ENCODE assay signal across 1 cellular context in the genomic region with DNA sequence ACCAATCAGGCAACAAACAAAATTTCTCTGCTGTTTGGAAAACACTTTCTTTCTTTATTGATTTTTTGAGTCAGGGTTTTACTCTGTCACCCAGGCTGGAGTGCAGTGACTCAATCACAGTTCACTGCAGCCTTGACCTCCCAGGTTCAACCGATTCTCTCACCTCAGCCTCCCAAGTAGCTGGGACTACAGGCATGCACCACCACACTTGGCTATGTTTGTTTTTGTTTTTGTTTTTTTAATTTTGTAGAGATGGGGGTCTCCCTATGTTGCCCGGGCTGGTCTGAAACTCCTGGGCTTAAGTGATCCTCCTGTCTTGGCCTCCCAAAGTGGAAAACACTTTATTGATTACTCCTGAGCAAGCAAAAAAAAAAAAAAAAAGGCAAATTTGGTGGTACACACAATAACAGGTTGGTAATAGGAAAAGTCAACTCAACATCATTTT.
A peak's percentile ranks its signal among the peaks of the same experiment; 100 is the strongest.
TF ChIP-seq lines count a peak whose summit lies in the region.

No MANE protein-coding gene starts in this region.

TF ChIP-seq in HepG2, 621 proteins besides CTCF, POLR2A, EP300 and RAD21 (continued from another document and continues in another):
- TF ChIP-seq RNF2 (conservative IDR thresholded peaks at IDR 0.05; ENCODE audit: low read depth) = no peak
- TF ChIP-seq ZNF598 (CRISPR knock-in tag; IDR thresholded peaks at IDR 0.05; ENCODE audit: borderline replicate concordance) = no peak
- TF ChIP-seq ZNF720 (CRISPR knock-in tag; IDR thresholded peaks at IDR 0.05) = no peak
- TF ChIP-seq, protein P1, sequence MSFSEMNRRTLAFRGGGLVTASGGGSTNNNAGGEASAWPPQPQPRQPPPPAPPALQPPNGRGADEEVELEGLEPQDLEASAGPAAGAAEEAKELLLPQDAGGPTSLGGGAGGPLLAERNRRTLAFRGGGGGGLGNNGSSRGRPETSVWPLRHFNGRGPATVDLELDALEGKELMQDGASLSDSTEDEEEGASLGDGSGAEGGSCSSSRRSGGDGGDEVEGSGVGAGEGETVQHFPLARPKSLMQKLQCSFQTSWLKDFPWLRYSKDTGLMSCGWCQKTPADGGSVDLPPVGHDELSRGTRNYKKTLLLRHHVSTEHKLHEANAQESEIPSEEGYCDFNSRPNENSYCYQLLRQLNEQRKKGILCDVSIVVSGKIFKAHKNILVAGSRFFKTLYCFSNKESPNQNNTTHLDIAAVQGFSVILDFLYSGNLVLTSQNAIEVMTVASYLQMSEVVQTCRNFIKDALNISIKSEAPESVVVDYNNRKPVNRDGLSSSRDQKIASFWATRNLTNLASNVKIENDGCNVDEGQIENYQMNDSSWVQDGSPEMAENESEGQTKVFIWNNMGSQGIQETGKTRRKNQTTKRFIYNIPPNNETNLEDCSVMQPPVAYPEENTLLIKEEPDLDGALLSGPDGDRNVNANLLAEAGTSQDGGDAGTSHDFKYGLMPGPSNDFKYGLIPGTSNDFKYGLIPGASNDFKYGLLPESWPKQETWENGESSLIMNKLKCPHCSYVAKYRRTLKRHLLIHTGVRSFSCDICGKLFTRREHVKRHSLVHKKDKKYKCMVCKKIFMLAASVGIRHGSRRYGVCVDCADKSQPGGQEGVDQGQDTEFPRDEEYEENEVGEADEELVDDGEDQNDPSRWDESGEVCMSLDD (CRISPR knock-in tag; IDR thresholded peaks at IDR 0.05; ENCODE audit: borderline replicate concordance) = peak; percentile 33; the same call in 1 of the 2 replicates
- TF ChIP-seq ARID2 (CRISPR knock-in tag; IDR thresholded peaks at IDR 0.05; ENCODE audit: borderline replicate concordance) = no peak
- TF ChIP-seq ZNF547 (CRISPR knock-in tag; IDR thresholded peaks at IDR 0.05) = no peak
- TF ChIP-seq, protein P2, sequence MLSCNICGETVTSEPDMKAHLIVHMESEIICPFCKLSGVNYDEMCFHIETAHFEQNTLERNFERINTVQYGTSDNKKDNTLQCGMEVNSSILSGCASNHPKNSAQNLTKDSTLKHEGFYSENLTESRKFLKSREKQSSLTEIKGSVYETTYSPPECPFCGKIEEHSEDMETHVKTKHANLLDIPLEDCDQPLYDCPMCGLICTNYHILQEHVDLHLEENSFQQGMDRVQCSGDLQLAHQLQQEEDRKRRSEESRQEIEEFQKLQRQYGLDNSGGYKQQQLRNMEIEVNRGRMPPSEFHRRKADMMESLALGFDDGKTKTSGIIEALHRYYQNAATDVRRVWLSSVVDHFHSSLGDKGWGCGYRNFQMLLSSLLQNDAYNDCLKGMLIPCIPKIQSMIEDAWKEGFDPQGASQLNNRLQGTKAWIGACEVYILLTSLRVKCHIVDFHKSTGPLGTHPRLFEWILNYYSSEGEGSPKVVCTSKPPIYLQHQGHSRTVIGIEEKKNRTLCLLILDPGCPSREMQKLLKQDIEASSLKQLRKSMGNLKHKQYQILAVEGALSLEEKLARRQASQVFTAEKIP (CRISPR knock-in tag; IDR thresholded peaks at IDR 0.05; ENCODE audit: borderline replicate concordance) = no peak
- no peak for TF ChIP-seq SOX6 (IDR thresholded peaks at IDR 0.05)
- peak; percentile 74 for TF ChIP-seq SOX6 (CRISPR knock-in tag; IDR thresholded peaks at IDR 0.05)
- no peak for TF ChIP-seq ZNF766 (CRISPR knock-in tag; IDR thresholded peaks at IDR 0.05; ENCODE audit: borderline replicate concordance)
- TF ChIP-seq KDM1A (CRISPR knock-in tag; IDR thresholded peaks at IDR 0.05) = peak; percentile 99
- TF ChIP-seq, protein P3, sequence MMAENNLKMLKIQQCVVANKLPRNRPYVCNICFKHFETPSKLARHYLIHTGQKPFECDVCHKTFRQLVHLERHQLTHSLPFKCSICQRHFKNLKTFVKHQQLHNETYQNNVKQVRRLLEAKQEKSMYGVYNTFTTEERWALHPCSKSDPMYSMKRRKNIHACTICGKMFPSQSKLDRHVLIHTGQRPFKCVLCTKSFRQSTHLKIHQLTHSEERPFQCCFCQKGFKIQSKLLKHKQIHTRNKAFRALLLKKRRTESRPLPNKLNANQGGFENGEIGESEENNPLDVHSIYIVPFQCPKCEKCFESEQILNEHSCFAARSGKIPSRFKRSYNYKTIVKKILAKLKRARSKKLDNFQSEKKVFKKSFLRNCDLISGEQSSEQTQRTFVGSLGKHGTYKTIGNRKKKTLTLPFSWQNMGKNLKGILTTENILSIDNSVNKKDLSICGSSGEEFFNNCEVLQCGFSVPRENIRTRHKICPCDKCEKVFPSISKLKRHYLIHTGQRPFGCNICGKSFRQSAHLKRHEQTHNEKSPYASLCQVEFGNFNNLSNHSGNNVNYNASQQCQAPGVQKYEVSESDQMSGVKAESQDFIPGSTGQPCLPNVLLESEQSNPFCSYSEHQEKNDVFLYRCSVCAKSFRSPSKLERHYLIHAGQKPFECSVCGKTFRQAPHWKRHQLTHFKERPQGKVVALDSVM (CRISPR knock-in tag; IDR thresholded peaks at IDR 0.05) = peak; percentile 64; the same call in 1 of the 2 replicates
- no peak; the same call in 1 of the 2 replicates for TF ChIP-seq CREM (IDR thresholded peaks at IDR 0.05)
- no peak for TF ChIP-seq CREM (CRISPR knock-in tag; IDR thresholded peaks at IDR 0.05)
- no peak for TF ChIP-seq PHB2 (IDR thresholded peaks at IDR 0.05; ENCODE audit: partially characterized antibody)
- TF ChIP-seq, protein P4, sequence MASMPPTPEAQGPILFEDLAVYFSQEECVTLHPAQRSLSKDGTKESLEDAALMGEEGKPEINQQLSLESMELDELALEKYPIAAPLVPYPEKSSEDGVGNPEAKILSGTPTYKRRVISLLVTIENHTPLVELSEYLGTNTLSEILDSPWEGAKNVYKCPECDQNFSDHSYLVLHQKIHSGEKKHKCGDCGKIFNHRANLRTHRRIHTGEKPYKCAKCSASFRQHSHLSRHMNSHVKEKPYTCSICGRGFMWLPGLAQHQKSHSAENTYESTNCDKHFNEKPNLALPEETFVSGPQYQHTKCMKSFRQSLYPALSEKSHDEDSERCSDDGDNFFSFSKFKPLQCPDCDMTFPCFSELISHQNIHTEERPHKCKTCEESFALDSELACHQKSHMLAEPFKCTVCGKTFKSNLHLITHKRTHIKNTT (CRISPR knock-in tag; IDR thresholded peaks at IDR 0.05) = no peak
- no peak for TF ChIP-seq ZNF335 (CRISPR knock-in tag; IDR thresholded peaks at IDR 0.05)
- TF ChIP-seq, protein P5, sequence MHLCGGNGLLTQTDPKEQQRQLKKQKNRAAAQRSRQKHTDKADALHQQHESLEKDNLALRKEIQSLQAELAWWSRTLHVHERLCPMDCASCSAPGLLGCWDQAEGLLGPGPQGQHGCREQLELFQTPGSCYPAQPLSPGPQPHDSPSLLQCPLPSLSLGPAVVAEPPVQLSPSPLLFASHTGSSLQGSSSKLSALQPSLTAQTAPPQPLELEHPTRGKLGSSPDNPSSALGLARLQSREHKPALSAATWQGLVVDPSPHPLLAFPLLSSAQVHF (CRISPR knock-in tag; IDR thresholded peaks at IDR 0.05) = no peak
- TF ChIP-seq SYNCRIP (IDR thresholded peaks at IDR 0.05; ENCODE audit: insufficient read depth, low read depth, low read length) = no peak
- no peak for TF ChIP-seq HNRNPH1 (optimal IDR thresholded peaks at IDR 0.05; ENCODE audit: low read depth, low read length)
- no peak for TF ChIP-seq WIZ (CRISPR knock-in tag; IDR thresholded peaks at IDR 0.05)
- no peak for TF ChIP-seq ZNF678 (CRISPR knock-in tag; IDR thresholded peaks at IDR 0.05)
- TF ChIP-seq NONO (IDR thresholded peaks at IDR 0.05) = no peak
- TF ChIP-seq NONO (CRISPR knock-in tag; conservative IDR thresholded peaks at IDR 0.05) = 0 out of 2 replicates have a peak, but pooled peaks have one; percentile 38
- TF ChIP-seq ZFP82 (CRISPR knock-in tag; IDR thresholded peaks at IDR 0.05; ENCODE audit: borderline replicate concordance) = peak; percentile 75; the same call in 1 of the 2 replicates
- no peak for TF ChIP-seq ZBTB20 (CRISPR knock-in tag; IDR thresholded peaks at IDR 0.05; ENCODE audit: borderline replicate concordance, low read depth)
- TF ChIP-seq GPN1 (CRISPR knock-in tag; IDR thresholded peaks at IDR 0.05; ENCODE audit: borderline replicate concordance) = no peak
- TF ChIP-seq ZFY (CRISPR knock-in tag; IDR thresholded peaks at IDR 0.05) = no peak
- no peak for TF ChIP-seq NR1H2 (CRISPR knock-in tag; IDR thresholded peaks at IDR 0.05; ENCODE audit: borderline replicate concordance, low read depth)
- TF ChIP-seq, protein P6, sequence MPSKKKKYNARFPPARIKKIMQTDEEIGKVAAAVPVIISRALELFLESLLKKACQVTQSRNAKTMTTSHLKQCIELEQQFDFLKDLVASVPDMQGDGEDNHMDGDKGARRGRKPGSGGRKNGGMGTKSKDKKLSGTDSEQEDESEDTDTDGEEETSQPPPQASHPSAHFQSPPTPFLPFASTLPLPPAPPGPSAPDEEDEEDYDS (CRISPR knock-in tag; IDR thresholded peaks at IDR 0.05) = no peak
- peak; percentile 86 for TF ChIP-seq NCOR1 (IDR thresholded peaks at IDR 0.05; ENCODE audit: borderline replicate concordance, low read length)
- TF ChIP-seq ELF4 (CRISPR knock-in tag; IDR thresholded peaks at IDR 0.05; ENCODE audit: borderline replicate concordance) = no peak
- 0 out of 2 replicates have a peak, but pooled peaks have one; percentile 63 for TF ChIP-seq KDM4B (CRISPR knock-in tag; IDR thresholded peaks at IDR 0.05)
- TF ChIP-seq ZNF326 (CRISPR knock-in tag; IDR thresholded peaks at IDR 0.05; ENCODE audit: borderline replicate concordance) = no peak
- TF ChIP-seq ZNF572 (CRISPR knock-in tag; IDR thresholded peaks at IDR 0.05) = no peak
- no peak for TF ChIP-seq ZNF253 (CRISPR knock-in tag; IDR thresholded peaks at IDR 0.05; ENCODE audit: borderline replicate concordance)
- TF ChIP-seq ZNF672 (CRISPR knock-in tag; IDR thresholded peaks at IDR 0.05) = no peak
- TF ChIP-seq FOXK2 (IDR thresholded peaks at IDR 0.05) = no peak
- no peak for TF ChIP-seq CBX2 (IDR thresholded peaks at IDR 0.05; ENCODE audit: low read depth, low read length)
- TF ChIP-seq CBX2 (CRISPR knock-in tag; IDR thresholded peaks at IDR 0.05; ENCODE audit: low read depth) = no peak
- peak; percentile 81 for TF ChIP-seq NCOA2 (CRISPR knock-in tag; IDR thresholded peaks at IDR 0.05)
- TF ChIP-seq, protein P7, sequence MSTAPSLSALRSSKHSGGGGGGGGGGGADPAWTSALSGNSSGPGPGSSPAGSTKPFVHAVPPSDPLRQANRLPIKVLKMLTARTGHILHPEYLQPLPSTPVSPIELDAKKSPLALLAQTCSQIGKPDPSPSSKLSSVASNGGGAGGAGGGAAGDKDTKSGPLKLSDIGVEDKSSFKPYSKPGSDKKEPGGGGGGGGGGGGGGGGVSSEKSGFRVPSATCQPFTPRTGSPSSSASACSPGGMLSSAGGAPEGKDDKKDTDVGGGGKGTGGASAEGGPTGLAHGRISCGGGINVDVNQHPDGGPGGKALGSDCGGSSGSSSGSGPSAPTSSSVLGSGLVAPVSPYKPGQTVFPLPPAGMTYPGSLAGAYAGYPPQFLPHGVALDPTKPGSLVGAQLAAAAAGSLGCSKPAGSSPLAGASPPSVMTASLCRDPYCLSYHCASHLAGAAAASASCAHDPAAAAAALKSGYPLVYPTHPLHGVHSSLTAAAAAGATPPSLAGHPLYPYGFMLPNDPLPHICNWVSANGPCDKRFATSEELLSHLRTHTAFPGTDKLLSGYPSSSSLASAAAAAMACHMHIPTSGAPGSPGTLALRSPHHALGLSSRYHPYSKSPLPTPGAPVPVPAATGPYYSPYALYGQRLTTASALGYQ (CRISPR knock-in tag; IDR thresholded peaks at IDR 0.05) = peak; percentile 84
- TF ChIP-seq ETV6 (CRISPR knock-in tag; conservative IDR thresholded peaks at IDR 0.05) = no peak
- peak; percentile 64 for TF ChIP-seq SKI (IDR thresholded peaks at IDR 0.05; ENCODE audit: partially characterized antibody)
- TF ChIP-seq EED (CRISPR knock-in tag; IDR thresholded peaks at IDR 0.05) = no peak
- TF ChIP-seq ZNF768 (CRISPR knock-in tag; IDR thresholded peaks at IDR 0.05) = no peak
- TF ChIP-seq, protein P8, sequence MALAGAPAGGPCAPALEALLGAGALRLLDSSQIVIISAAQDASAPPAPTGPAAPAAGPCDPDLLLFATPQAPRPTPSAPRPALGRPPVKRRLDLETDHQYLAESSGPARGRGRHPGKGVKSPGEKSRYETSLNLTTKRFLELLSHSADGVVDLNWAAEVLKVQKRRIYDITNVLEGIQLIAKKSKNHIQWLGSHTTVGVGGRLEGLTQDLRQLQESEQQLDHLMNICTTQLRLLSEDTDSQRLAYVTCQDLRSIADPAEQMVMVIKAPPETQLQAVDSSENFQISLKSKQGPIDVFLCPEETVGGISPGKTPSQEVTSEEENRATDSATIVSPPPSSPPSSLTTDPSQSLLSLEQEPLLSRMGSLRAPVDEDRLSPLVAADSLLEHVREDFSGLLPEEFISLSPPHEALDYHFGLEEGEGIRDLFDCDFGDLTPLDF (CRISPR knock-in tag; IDR thresholded peaks at IDR 0.05) = no peak; the same call in 1 of the 2 replicates
- no peak for TF ChIP-seq ATF7 (IDR thresholded peaks at IDR 0.05)
- 0 out of 2 replicates have a peak, but pooled peaks have one; percentile 52 for TF ChIP-seq ATF7 (CRISPR knock-in tag; IDR thresholded peaks at IDR 0.05)
- no peak for TF ChIP-seq KLF13 (CRISPR knock-in tag; IDR thresholded peaks at IDR 0.05)
- no peak for TF ChIP-seq ZNF317 (CRISPR knock-in tag; IDR thresholded peaks at IDR 0.05)
- peak; percentile 66; the same call in 1 of the 2 replicates for TF ChIP-seq DPF2 (CRISPR knock-in tag; IDR thresholded peaks at IDR 0.05; ENCODE audit: borderline replicate concordance, low read depth)
- TF ChIP-seq HHEX (CRISPR knock-in tag; IDR thresholded peaks at IDR 0.05) = no peak
- peak; percentile 90 for TF ChIP-seq ZMYM4 (CRISPR knock-in tag; IDR thresholded peaks at IDR 0.05)
- TF ChIP-seq ZNF570 (CRISPR knock-in tag; IDR thresholded peaks at IDR 0.05; ENCODE audit: borderline replicate concordance) = no peak
- TF ChIP-seq, protein P9, sequence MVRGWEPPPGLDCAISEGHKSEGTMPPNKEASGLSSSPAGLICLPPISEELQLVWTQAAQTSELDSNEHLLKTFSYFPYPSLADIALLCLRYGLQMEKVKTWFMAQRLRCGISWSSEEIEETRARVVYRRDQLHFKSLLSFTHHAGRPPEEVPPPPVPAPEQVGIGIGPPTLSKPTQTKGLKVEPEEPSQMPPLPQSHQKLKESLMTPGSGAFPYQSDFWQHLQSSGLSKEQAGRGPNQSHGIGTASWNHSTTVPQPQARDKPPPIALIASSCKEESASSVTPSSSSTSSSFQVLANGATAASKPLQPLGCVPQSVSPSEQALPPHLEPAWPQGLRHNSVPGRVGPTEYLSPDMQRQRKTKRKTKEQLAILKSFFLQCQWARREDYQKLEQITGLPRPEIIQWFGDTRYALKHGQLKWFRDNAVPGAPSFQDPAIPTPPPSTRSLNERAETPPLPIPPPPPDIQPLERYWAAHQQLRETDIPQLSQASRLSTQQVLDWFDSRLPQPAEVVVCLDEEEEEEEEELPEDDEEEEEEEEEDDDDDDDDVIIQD (CRISPR knock-in tag; IDR thresholded peaks at IDR 0.05; ENCODE audit: low read depth) = peak; percentile 100
- peak; percentile 80; the same call in 1 of the 2 replicates for TF ChIP-seq ZKSCAN8 (CRISPR knock-in tag; IDR thresholded peaks at IDR 0.05; ENCODE audit: borderline replicate concordance)
- peak; percentile 92 for TF ChIP-seq RCOR2 (CRISPR knock-in tag; IDR thresholded peaks at IDR 0.05)
- TF ChIP-seq, protein P10, sequence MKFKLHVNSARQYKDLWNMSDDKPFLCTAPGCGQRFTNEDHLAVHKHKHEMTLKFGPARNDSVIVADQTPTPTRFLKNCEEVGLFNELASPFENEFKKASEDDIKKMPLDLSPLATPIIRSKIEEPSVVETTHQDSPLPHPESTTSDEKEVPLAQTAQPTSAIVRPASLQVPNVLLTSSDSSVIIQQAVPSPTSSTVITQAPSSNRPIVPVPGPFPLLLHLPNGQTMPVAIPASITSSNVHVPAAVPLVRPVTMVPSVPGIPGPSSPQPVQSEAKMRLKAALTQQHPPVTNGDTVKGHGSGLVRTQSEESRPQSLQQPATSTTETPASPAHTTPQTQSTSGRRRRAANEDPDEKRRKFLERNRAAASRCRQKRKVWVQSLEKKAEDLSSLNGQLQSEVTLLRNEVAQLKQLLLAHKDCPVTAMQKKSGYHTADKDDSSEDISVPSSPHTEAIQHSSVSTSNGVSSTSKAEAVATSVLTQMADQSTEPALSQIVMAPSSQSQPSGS (CRISPR knock-in tag; IDR thresholded peaks at IDR 0.05) = peak; percentile 68; the same call in 1 of the 2 replicates
